38 cellular contexts compared by ENCODE assay signal in the genomic region with DNA sequence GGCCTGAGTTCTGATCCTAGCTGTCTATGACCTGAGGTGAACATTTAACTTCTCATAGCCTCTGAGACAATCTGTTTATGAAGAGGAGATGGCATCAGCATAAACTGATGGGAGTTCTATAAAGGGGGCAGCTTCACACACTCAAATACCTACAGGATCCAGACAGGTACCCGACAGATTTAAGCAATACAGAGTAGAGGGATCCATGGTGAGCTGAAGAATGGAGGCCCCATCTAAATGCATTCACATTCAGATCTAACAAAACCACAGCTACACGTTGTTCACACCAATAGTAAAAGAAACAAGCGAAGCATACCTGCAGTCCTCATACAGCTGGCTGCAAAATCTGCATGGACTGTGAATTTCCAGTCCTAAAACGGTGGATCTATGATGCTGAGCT. TPM values are rescaled to one million over a fixed set of nuclear protein-coding genes. Genes with fewer than 3 reads are reported as not detected.
"Had no signal": no experiment of that assay in that cellular context is flagged by ENCODE, and none has a peak within 500 bp of the region (broad histone marks: within the 10 kb centered on the region; RNA-seq: fewer than 3 reads in every experiment).

No MANE protein-coding gene starts in this region.

- H3K4me1 ChIP-seq: body of pancreas had no signal

- H3K4me1 Mint-ChIP-seq: activated CD8-positive, alpha-beta memory T cell treated with anti-CD3 and anti-CD28 coated beads, Interleukin-2, amount 10 ng/mL, durations not matched to agents 7 days and 5 days; activated naive CD4-positive, alpha-beta T cell treated with anti-CD3 and anti-CD28 coated beads, Interleukin-2, amount 50 U/mL, for 24 hours; activated naive CD8-positive, alpha-beta T cell treated with anti-CD3 and anti-CD28 coated beads for 36 hours; activated naive CD8-positive, alpha-beta T cell treated with anti-CD3 and anti-CD28 coated beads, Interleukin-2, amount 50 U/mL, for 24 hours; T-helper 17 cell had no signal

- ATAC-seq: activated CD4-positive, CD25-positive, alpha-beta regulatory T cell treated with anti-CD3 and anti-CD28 coated beads, Interleukin-2, amount 50 U/mL, for 24 hours; activated CD8-positive, alpha-beta memory T cell treated with anti-CD3 and anti-CD28 coated beads, Interleukin-2, amount 10 ng/mL, durations not matched to agents 7 days and 5 days; activated CD8-positive, alpha-beta T cell treated with anti-CD3 and anti-CD28 coated beads, Interleukin-2, amount 10 ng/mL, durations not matched to agents 7 days and 5 days; activated naive CD8-positive, alpha-beta T cell treated with anti-CD3 and anti-CD28 coated beads, Interleukin-2, amount 50 U/mL, for 24 hours; body of pancreas; effector memory CD8-positive, alpha-beta T cell; foreskin keratinocyte; gastrocnemius medialis; heart left ventricle; T-helper 17 cell had no signal

- H3K27me3 ChIP-seq: adrenal gland, body of pancreas, esophagus muscularis mucosa, foreskin keratinocyte, gastrocnemius medialis, heart left ventricle had no signal

- DNase-seq: activated CD4-positive, alpha-beta T cell treated with anti-CD3 and anti-CD28 coated beads for 48 hours; activated CD4-positive, alpha-beta T cell treated with anti-CD3 and anti-CD28 coated beads, Interleukin-2, amount 50 U/mL, for 1 hour; activated CD4-positive, alpha-beta T cell treated with anti-CD3 and anti-CD28 coated beads, Interleukin-2, amount 50 U/mL, for 48 hours; activated CD8-positive, alpha-beta memory T cell treated with anti-CD3 and anti-CD28 coated beads, Interleukin-2, amount 10 ng/mL, durations not matched to agents 7 days and 5 days; activated CD8-positive, alpha-beta memory T cell treated with anti-CD3 and anti-CD28 coated beads, Interleukin-2, amount 50 U/mL, for 4 hours; activated CD8-positive, alpha-beta T cell treated with anti-CD3 and anti-CD28 coated beads, Interleukin-2, amount 10 ng/mL, durations not matched to agents 7 days and 5 days; activated effector memory CD4-positive, alpha-beta T cell treated with anti-CD3 and anti-CD28 coated beads, Interleukin-2, amount 50 U/mL, for 16 hours; activated naive CD4-positive, alpha-beta T cell treated with anti-CD3 and anti-CD28 coated beads for 36 hours; activated naive CD8-positive, alpha-beta T cell treated with anti-CD3 and anti-CD28 coated beads for 36 hours; activated naive CD8-positive, alpha-beta T cell treated with anti-CD3 and anti-CD28 coated beads, Interleukin-2, amount 50 U/mL, for 24 hours; activated T-cell treated with anti-CD3 and anti-CD28 coated beads, Interleukin-2, amount 50 U/mL, for 1 hour; activated T-cell treated with anti-CD3 and anti-CD28 coated beads, Interleukin-2, amount 50 U/mL, for 48 hours; adrenal gland; amygdala; aorta; body of pancreas; caudate nucleus; cortex of kidney; dermis blood vessel endothelial cell; effector CD4-positive, alpha-beta T cell; effector memory CD8-positive, alpha-beta T cell; erythroblast; gastrocnemius medialis; glutamatergic neuron; heart left ventricle; T-helper 1 cell; T-helper 17 cell; T1000 had no signal

- H3K4me3 ChIP-seq: adrenal gland, body of pancreas, esophagus muscularis mucosa, gastrocnemius medialis, heart left ventricle had no signal

- H3K4me3 Mint-ChIP-seq: activated CD8-positive, alpha-beta memory T cell treated with anti-CD3 and anti-CD28 coated beads, Interleukin-2, amount 10 ng/mL, durations not matched to agents 7 days and 5 days; activated CD8-positive, alpha-beta T cell treated with anti-CD3 and anti-CD28 coated beads, Interleukin-2, amount 10 ng/mL, durations not matched to agents 7 days and 5 days; activated naive CD4-positive, alpha-beta T cell treated with anti-CD3 and anti-CD28 coated beads for 36 hours; activated naive CD4-positive, alpha-beta T cell treated with anti-CD3 and anti-CD28 coated beads, Interleukin-2, amount 50 U/mL, for 24 hours; activated naive CD8-positive, alpha-beta T cell treated with anti-CD3 and anti-CD28 coated beads for 36 hours; activated naive CD8-positive, alpha-beta T cell treated with anti-CD3 and anti-CD28 coated beads, Interleukin-2, amount 50 U/mL, for 24 hours; activated T-helper 1 cell treated with anti-CD3 and anti-CD28 coated beads, Interleukin-12 subunit alpha, Interleukin-12 subunit beta, Interleukin-2, Interleukin-4 antibody, amounts not matched to agents 30 ng/mL and 10 ng/mL and 1 ng/mL, durations not matched to agents 14 hours and 24 hours and 36 hours; effector memory CD8-positive, alpha-beta T cell; T-helper 17 cell; T-helper 2 cell treated with Interferon-gamma antibody and Interleukin-4, amounts not matched to agents 5 μg/mL and 100 μg/mL, for 36 hours had no signal

- H3K27ac ChIP-seq: adrenal gland, body of pancreas, esophagus muscularis mucosa, foreskin keratinocyte, gastrocnemius medialis, heart left ventricle had no signal

- FAIRE-seq: colon had no signal

- H3K36me3 ChIP-seq: adrenal gland, esophagus muscularis mucosa, gastrocnemius medialis, heart left ventricle had no signal

- H3K36me3 Mint-ChIP-seq: activated CD8-positive, alpha-beta memory T cell treated with anti-CD3 and anti-CD28 coated beads, Interleukin-2, amount 10 ng/mL, durations not matched to agents 7 days and 5 days; activated naive CD4-positive, alpha-beta T cell treated with anti-CD3 and anti-CD28 coated beads, Interleukin-2, amount 50 U/mL, for 24 hours; activated naive CD8-positive, alpha-beta T cell treated with anti-CD3 and anti-CD28 coated beads for 36 hours had no signal

- H3K9me3 Mint-ChIP-seq: activated T-helper 1 cell treated with anti-CD3 and anti-CD28 coated beads, Interleukin-12 subunit alpha, Interleukin-12 subunit beta, Interleukin-2, Interleukin-4 antibody, amounts not matched to agents 30 ng/mL and 10 ng/mL and 1 ng/mL, durations not matched to agents 14 hours and 24 hours and 36 hours; activated T-helper 2 cell treated with anti-CD3 and anti-CD28 coated beads, Interferon-gamma antibody, Interleukin-2, Interleukin-4, amounts not matched to agents 10 μg/mL and 5 μg/mL and 100 μg/mL, durations not matched to agents 14 hours and 24 hours and 36 hours had no signal

- H3K27ac Mint-ChIP-seq: activated CD8-positive, alpha-beta memory T cell treated with anti-CD3 and anti-CD28 coated beads, Interleukin-2, amount 10 ng/mL, durations not matched to agents 7 days and 5 days; activated CD8-positive, alpha-beta T cell treated with anti-CD3 and anti-CD28 coated beads, Interleukin-2, amount 10 ng/mL, durations not matched to agents 7 days and 5 days; activated naive CD4-positive, alpha-beta T cell treated with anti-CD3 and anti-CD28 coated beads for 36 hours; activated naive CD8-positive, alpha-beta T cell treated with anti-CD3 and anti-CD28 coated beads for 36 hours; activated naive CD8-positive, alpha-beta T cell treated with anti-CD3 and anti-CD28 coated beads, Interleukin-2, amount 50 U/mL, for 24 hours; activated T-helper 1 cell treated with anti-CD3 and anti-CD28 coated beads, Interleukin-12 subunit alpha, Interleukin-12 subunit beta, Interleukin-2, Interleukin-4 antibody, amounts not matched to agents 30 ng/mL and 10 ng/mL and 1 ng/mL, durations not matched to agents 14 hours and 24 hours and 36 hours; activated T-helper 2 cell treated with anti-CD3 and anti-CD28 coated beads, Interferon-gamma antibody, Interleukin-2, Interleukin-4, amounts not matched to agents 10 μg/mL and 5 μg/mL and 100 μg/mL, durations not matched to agents 14 hours and 24 hours and 36 hours; effector memory CD8-positive, alpha-beta T cell; T-helper 17 cell; T-helper 2 cell treated with Interferon-gamma antibody and Interleukin-4, amounts not matched to agents 5 μg/mL and 100 μg/mL, for 36 hours had no signal

- H3K9me3 ChIP-seq: adrenal gland, body of pancreas, esophagus muscularis mucosa, gastrocnemius medialis had no signal

- H3K27me3 Mint-ChIP-seq: activated CD8-positive, alpha-beta memory T cell treated with anti-CD3 and anti-CD28 coated beads, Interleukin-2, amount 10 ng/mL, durations not matched to agents 7 days and 5 days; activated naive CD4-positive, alpha-beta T cell treated with anti-CD3 and anti-CD28 coated beads, Interleukin-2, amount 50 U/mL, for 24 hours; activated naive CD8-positive, alpha-beta T cell treated with anti-CD3 and anti-CD28 coated beads for 36 hours; activated naive CD8-positive, alpha-beta T cell treated with anti-CD3 and anti-CD28 coated beads, Interleukin-2, amount 50 U/mL, for 24 hours; effector memory CD8-positive, alpha-beta T cell; T-helper 17 cell had no signal

RNA-seq across cellular contexts. Expression of gene ESRRG, which starts 48.7 kb away (rescaled TPM):
- total RNA-seq: activated CD8-positive, alpha-beta memory T cell treated with anti-CD3 and anti-CD28 coated beads for 36 hours; activated CD8-positive, alpha-beta memory T cell treated with anti-CD3 and anti-CD28 coated beads, Interleukin-2, amount 10 ng/mL, durations not matched to agents 7 days and 5 days; activated CD8-positive, alpha-beta T cell treated with anti-CD3 and anti-CD28 coated beads, Interleukin-2, amount 10 ng/mL, durations not matched to agents 7 days and 5 days; activated naive CD4-positive, alpha-beta T cell treated with anti-CD3 and anti-CD28 coated beads for 36 hours; activated naive CD8-positive, alpha-beta T cell treated with anti-CD3 and anti-CD28 coated beads for 36 hours; activated T-helper 1 cell treated with anti-CD3 and anti-CD28 coated beads, Interleukin-12 subunit alpha, Interleukin-12 subunit beta, Interleukin-2, Interleukin-4 antibody, amounts not matched to agents 30 ng/mL and 10 ng/mL and 1 ng/mL, durations not matched to agents 14 hours and 24 hours and 36 hours; activated T-helper 2 cell treated with anti-CD3 and anti-CD28 coated beads, Interferon-gamma antibody, Interleukin-2, Interleukin-4, amounts not matched to agents 10 μg/mL and 5 μg/mL and 100 μg/mL, durations not matched to agents 14 hours and 24 hours and 36 hours; chondrocyte; dermis blood vessel endothelial cell; T-helper 17 cell had no signal
